12 cellular contexts compared by ENCODE assay signal in the genomic region with DNA sequence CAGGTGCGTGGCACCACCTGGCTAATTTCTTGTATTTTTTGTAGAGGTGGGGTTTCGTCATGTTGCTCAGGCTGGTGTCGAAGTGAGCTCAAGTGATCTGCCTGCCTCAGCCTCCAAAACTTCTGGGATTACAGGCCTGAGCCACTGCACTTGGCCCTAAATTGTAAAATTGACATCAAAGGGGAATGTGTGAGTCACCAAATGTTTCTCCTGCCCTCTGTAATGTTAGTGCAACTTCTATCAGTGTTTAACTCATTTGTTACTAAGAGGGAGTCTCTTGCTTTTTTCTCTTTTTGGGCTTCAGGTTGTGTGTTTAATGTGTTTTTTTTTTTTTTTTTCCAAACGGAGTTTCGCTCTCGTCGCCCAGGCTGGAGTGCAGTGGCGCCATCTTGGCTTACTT. TPM values are rescaled to one million over a fixed set of nuclear protein-coding genes. Genes with fewer than 3 reads are reported as not detected.
DNase-seq lines count a peak whose midpoint lies in the region; ATAC-seq and TF ChIP-seq lines count a peak whose summit lies in the region.
"Had no signal": no experiment of that assay in that cellular context is flagged by ENCODE, and none has a peak within 500 bp of the region (broad histone marks: within the 10 kb centered on the region; RNA-seq: fewer than 3 reads in every experiment).

No MANE protein-coding gene starts in this region.

- H3K4me3 Mint-ChIP-seq in natural killer cell = peak overlapping the region; percentile 67
- no peak overlapping the region for H3K4me3 Mint-ChIP-seq in natural killer cell treated with Interleukin-12 subunit alpha and Interleukin-12 subunit beta and Interleukin-15 and Interleukin-18, amount 100 ng/mL, for 72 hours
- H3K4me3 Mint-ChIP-seq: dendritic cell treated with granulocyte-macrophage colony-stimulating factor and Interleukin-4, amounts not matched to agents 40 ng/mL and 50 ng/mL, for 4 days had no signal

- H3K9me3 ChIP-seq in adipocyte (ENCODE audit: control insufficient read depth, low read length) (no peaks in the 10 kb centered on the region), uterus (no peaks in the 10 kb centered on the region)

- TF ChIP-seq CTCF in natural killer cell (IDR thresholded peaks at IDR 0.05) = no peak
- no peak for TF ChIP-seq CTCF in uterus (IDR thresholded peaks at IDR 0.05)

- no peaks in the 10 kb centered on the region for H3K36me3 Mint-ChIP-seq in natural killer cell
- no peaks in the 10 kb centered on the region for H3K36me3 Mint-ChIP-seq in natural killer cell treated with Interleukin-12 subunit alpha and Interleukin-12 subunit beta and Interleukin-15 and Interleukin-18, amount 100 ng/mL, for 72 hours

- no peak overlapping the region for H3K27ac Mint-ChIP-seq in natural killer cell
- no peak overlapping the region for H3K27ac Mint-ChIP-seq in natural killer cell treated with Interleukin-12 subunit alpha and Interleukin-12 subunit beta and Interleukin-15 and Interleukin-18, amount 100 ng/mL, for 72 hours
- H3K27ac Mint-ChIP-seq: dendritic cell treated with granulocyte-macrophage colony-stimulating factor and Interleukin-4, amounts not matched to agents 40 ng/mL and 50 ng/mL, for 4 days had no signal

- H3K4me1 Mint-ChIP-seq in natural killer cell = peaks cover 16 to 24% of the 10 kb centered on the region in 2 donors
- H3K4me1 Mint-ChIP-seq in natural killer cell treated with Interleukin-12 subunit alpha and Interleukin-12 subunit beta and Interleukin-15 and Interleukin-18, amount 100 ng/mL, for 72 hours (ENCODE audit: low read depth in 2 of 2) = peaks cover 19 to 20% of the 10 kb centered on the region in 2 donors

- no peaks in the 10 kb centered on the region for H3K9me3 Mint-ChIP-seq in natural killer cell
- no peaks in the 10 kb centered on the region for H3K9me3 Mint-ChIP-seq in natural killer cell treated with Interleukin-12 subunit alpha and Interleukin-12 subunit beta and Interleukin-15 and Interleukin-18, amount 100 ng/mL, for 72 hours
- H3K9me3 Mint-ChIP-seq: dendritic cell treated with granulocyte-macrophage colony-stimulating factor and Interleukin-4, amounts not matched to agents 40 ng/mL and 50 ng/mL, for 4 days had no signal

- no peak for ATAC-seq in natural killer cell
- ATAC-seq in natural killer cell treated with Interleukin-12 subunit alpha and Interleukin-12 subunit beta and Interleukin-15 and Interleukin-18, amount 100 ng/mL, for 72 hours = no peak
- ATAC-seq in HG03175 (IDR thresholded peaks at IDR 0.05; ENCODE audit: unreplicated experiment) = no peak

- intact Hi-C loops in natural killer cell (cut with micrococcal nuclease) (no loop called here), uterus (cut with DNase I; ENCODE audit: low total_unique reads) (no loop called here)

- no peaks in the 10 kb centered on the region for H3K27me3 Mint-ChIP-seq in natural killer cell (ENCODE audit: low read depth in 2 of 2)
- no peaks in the 10 kb centered on the region for H3K27me3 Mint-ChIP-seq in natural killer cell treated with Interleukin-12 subunit alpha and Interleukin-12 subunit beta and Interleukin-15 and Interleukin-18, amount 100 ng/mL, for 72 hours
- H3K27me3 Mint-ChIP-seq: dendritic cell treated with granulocyte-macrophage colony-stimulating factor and Interleukin-4, amounts not matched to agents 40 ng/mL and 50 ng/mL, for 4 days had no signal

- H3K27ac ChIP-seq in uterus = peak overlapping the region; percentile 91 to 93
- H3K27ac ChIP-seq: KMS-11 had no signal

- H3K4me3 ChIP-seq in adipocyte (ENCODE audit: low read length) = peak overlapping the region; percentile 91
- no peak overlapping the region for H3K4me3 ChIP-seq in uterus

- no peaks in the 10 kb centered on the region for H3K27me3 ChIP-seq in adipocyte (replicated peaks; ENCODE audit: control insufficient read depth, insufficient read depth, low read length)
- no peaks in the 10 kb centered on the region for H3K27me3 ChIP-seq in uterus

- H3K9ac ChIP-seq in adipocyte (ENCODE audit: low read length) = peak overlapping the region; percentile 52
- H3K9ac ChIP-seq: KMS-11 had no signal

- DNase-seq in natural killer cell (no peak), adipocyte (ENCODE audit: low read depth) (peak; percentile 86), islet precursor cell (peak; percentile 85), uterus (peak; percentile 39 to 42), DMS114 treated with DMSO at 0.1 percent for 48 hours (lab: John Stamatoyannopoulos, UW; ENCODE audit: unreplicated experiment) (no peak), HUDEP-2 (lab: John Stamatoyannopoulos, UW; ENCODE audit: unreplicated experiment in 76 of 76) (no peak)
- DNase-seq in natural killer cell treated with Interleukin-12 subunit alpha and Interleukin-12 subunit beta and Interleukin-15 and Interleukin-18, amount 100 ng/mL, for 72 hours (ENCODE audit: low spot score) = no peak

- H3K4me1 ChIP-seq in adipocyte (ENCODE audit: control insufficient read depth, insufficient read depth, low read length) (peaks cover 52% of the 10 kb centered on the region), uterus (peaks cover 0 to 4% of the 10 kb centered on the region in 2 donors)

- H3K36me3 ChIP-seq in adipocyte (ENCODE audit: control insufficient read depth, insufficient read depth, low read length, severe bottlenecking) (no peaks in the 10 kb centered on the region), uterus (no peaks in the 10 kb centered on the region)

- TF ChIP-seq POLR2A in uterus (IDR thresholded peaks at IDR 0.05) = no peak

RNA-seq across cellular contexts. Expression of gene TULP3, which starts 2.3 kb away (rescaled TPM):
- total RNA-seq in natural killer cell = 1 to 10 TPM; 5.1 to 8.7 (median 6.2) TPM
- 10 to 100 TPM in 1 of 2 donors, 1 to 10 TPM in 1; 9.0 to 10.7 TPM for total RNA-seq in natural killer cell treated with Interleukin-12 subunit alpha and Interleukin-12 subunit beta and Interleukin-15 and Interleukin-18, amount 100 ng/mL, for 72 hours
- total RNA-seq in uterus = 10 to 100 TPM in 3 of 4 donors, 1 to 10 TPM in 1; 7.2 to 38.7 (median 29.4) TPM

RNA-seq across cellular contexts. Expression of gene RHNO1, which starts 16.0 kb away (rescaled TPM):
- total RNA-seq in natural killer cell (10 to 100 TPM in 1 of 3 donors, 1 to 10 TPM in 2; 9.2 to 13.6 (median 9.4) TPM), uterus (10 to 100 TPM in 3 of 4 donors, 1 to 10 TPM in 1; 1.2 to 26.3 (median 12.4) TPM)
- 10 to 100 TPM; 20.5 to 23.5 TPM for total RNA-seq in natural killer cell treated with Interleukin-12 subunit alpha and Interleukin-12 subunit beta and Interleukin-15 and Interleukin-18, amount 100 ng/mL, for 72 hours

RNA-seq across cellular contexts. Expression of gene FOXM1, which starts 16.0 kb away (rescaled TPM):
- 1 to 10 TPM; 1.8 to 3.6 (median 2.6) TPM for total RNA-seq in natural killer cell
- 100 to 1,000 TPM in 1 of 2 donors, 10 to 100 TPM in 1; 48.9 to 155 TPM for total RNA-seq in natural killer cell treated with Interleukin-12 subunit alpha and Interleukin-12 subunit beta and Interleukin-15 and Interleukin-18, amount 100 ng/mL, for 72 hours
- 1 to 10 TPM in 1 of 4 donors, not detected in 3; 9.6 TPM for total RNA-seq in uterus

RNA-seq across cellular contexts. Expression of gene TEX52, which starts 36.2 kb away (rescaled TPM):
- not detected for total RNA-seq in natural killer cell
- not detected for total RNA-seq in natural killer cell treated with Interleukin-12 subunit alpha and Interleukin-12 subunit beta and Interleukin-15 and Interleukin-18, amount 100 ng/mL, for 72 hours
- total RNA-seq in uterus = not detected
- total RNA-seq: pulmonary artery endothelial cell, subcutaneous adipose tissue had no signal

RNA-seq across cellular contexts. Expression of gene NRIP2, which starts 58.2 kb away (rescaled TPM):
- not detected for total RNA-seq in natural killer cell
- total RNA-seq in natural killer cell treated with Interleukin-12 subunit alpha and Interleukin-12 subunit beta and Interleukin-15 and Interleukin-18, amount 100 ng/mL, for 72 hours = not detected
- 10 to 100 TPM in 1 of 4 donors, 1 to 10 TPM in 3; 2.4 to 10.5 (median 7.0) TPM for total RNA-seq in uterus
- total RNA-seq: pulmonary artery endothelial cell had no signal

Comparison
In these comparisons a context has a peak if more than half of its experiments do, and no peak if none do; other contexts are left out.
1. RNA of gene FOXM1, which starts 16.0 kb away (total RNA-seq): 48.9 to 155 TPM in natural killer cell treated with Interleukin-12 subunit alpha and Interleukin-12 subunit beta and Interleukin-15 and Interleukin-18, amount 100 ng/mL, for 72 hours; 1.8 to 3.6 TPM in natural killer cell and 9.6 TPM in uterus; every median in the first group is over 4 times any median in the second.
2. DNase-seq: peak in adipocyte (single experiment), islet precursor cell (single experiment) and uterus (2 of 2); none in natural killer cell (single experiment), natural killer cell treated with Interleukin-12 subunit alpha and Interleukin-12 subunit beta and Interleukin-15 and Interleukin-18, amount 100 ng/mL, for 72 hours (single experiment), DMS114 treated with DMSO at 0.1 percent for 48 hours (single experiment) and HUDEP-2 (0 of 76).